ENCODE assay signal across 1 cellular context in genomic region chr1:26864610-26865480, GRCh38.
TF ChIP-seq lines count a peak whose summit lies in the region.

No MANE protein-coding gene starts in this region.

TF ChIP-seq in K562, 482 proteins besides CTCF, POLR2A, EP300 and RAD21 (continued from another document and continues in another):
- TF ChIP-seq, protein P1, sequence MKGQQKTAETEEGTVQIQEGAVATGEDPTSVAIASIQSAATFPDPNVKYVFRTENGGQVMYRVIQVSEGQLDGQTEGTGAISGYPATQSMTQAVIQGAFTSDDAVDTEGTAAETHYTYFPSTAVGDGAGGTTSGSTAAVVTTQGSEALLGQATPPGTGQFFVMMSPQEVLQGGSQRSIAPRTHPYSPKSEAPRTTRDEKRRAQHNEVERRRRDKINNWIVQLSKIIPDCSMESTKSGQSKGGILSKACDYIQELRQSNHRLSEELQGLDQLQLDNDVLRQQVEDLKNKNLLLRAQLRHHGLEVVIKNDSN (CRISPR knock-in tag; IDR thresholded peaks at IDR 0.05): peak; percentile 70
- TF ChIP-seq FOXK2 (conservative IDR thresholded peaks at IDR 0.05 in 1 of 2, IDR thresholded peaks at IDR 0.05 in 1 of 2; ENCODE audit: low read depth in 2 of 2): peak in 1 of 2 experiments; percentile 67; a peak in 2 of 4 replicates
- peak; percentile 92 for TF ChIP-seq SUPT5H (IDR thresholded peaks at IDR 0.05)
- TF ChIP-seq NKRF (IDR thresholded peaks at IDR 0.05; ENCODE audit: borderline replicate concordance): peak; percentile 63; the same call in 1 of the 2 replicates
- TF ChIP-seq HDAC2 (IDR thresholded peaks at IDR 0.05): peak; percentile 11; the same call in 1 of the 2 replicates
- TF ChIP-seq MLLT1 (IDR thresholded peaks at IDR 0.05): peak in 1 of 2 experiments; percentile 64; a peak in 2 of 4 replicates
- TF ChIP-seq FOSL1 (tag; conservative IDR thresholded peaks at IDR 0.05): peak; percentile 86
- TF ChIP-seq CTCFL (IDR thresholded peaks at IDR 0.05; ENCODE audit: borderline replicate concordance, insufficient read depth, low read depth, low read length, poor library complexity, severe bottlenecking): peak; percentile 19
- no peak for TF ChIP-seq ZNF165 (CRISPR knock-in tag; IDR thresholded peaks at IDR 0.05; ENCODE audit: borderline replicate concordance)
- TF ChIP-seq HDAC8 (tag; IDR thresholded peaks at IDR 0.05): no peak
- TF ChIP-seq TCF3 (CRISPR knock-in tag; IDR thresholded peaks at IDR 0.05): 0 out of 2 replicates have a peak, but pooled peaks have one; percentile 7
- TF ChIP-seq, protein P2, sequence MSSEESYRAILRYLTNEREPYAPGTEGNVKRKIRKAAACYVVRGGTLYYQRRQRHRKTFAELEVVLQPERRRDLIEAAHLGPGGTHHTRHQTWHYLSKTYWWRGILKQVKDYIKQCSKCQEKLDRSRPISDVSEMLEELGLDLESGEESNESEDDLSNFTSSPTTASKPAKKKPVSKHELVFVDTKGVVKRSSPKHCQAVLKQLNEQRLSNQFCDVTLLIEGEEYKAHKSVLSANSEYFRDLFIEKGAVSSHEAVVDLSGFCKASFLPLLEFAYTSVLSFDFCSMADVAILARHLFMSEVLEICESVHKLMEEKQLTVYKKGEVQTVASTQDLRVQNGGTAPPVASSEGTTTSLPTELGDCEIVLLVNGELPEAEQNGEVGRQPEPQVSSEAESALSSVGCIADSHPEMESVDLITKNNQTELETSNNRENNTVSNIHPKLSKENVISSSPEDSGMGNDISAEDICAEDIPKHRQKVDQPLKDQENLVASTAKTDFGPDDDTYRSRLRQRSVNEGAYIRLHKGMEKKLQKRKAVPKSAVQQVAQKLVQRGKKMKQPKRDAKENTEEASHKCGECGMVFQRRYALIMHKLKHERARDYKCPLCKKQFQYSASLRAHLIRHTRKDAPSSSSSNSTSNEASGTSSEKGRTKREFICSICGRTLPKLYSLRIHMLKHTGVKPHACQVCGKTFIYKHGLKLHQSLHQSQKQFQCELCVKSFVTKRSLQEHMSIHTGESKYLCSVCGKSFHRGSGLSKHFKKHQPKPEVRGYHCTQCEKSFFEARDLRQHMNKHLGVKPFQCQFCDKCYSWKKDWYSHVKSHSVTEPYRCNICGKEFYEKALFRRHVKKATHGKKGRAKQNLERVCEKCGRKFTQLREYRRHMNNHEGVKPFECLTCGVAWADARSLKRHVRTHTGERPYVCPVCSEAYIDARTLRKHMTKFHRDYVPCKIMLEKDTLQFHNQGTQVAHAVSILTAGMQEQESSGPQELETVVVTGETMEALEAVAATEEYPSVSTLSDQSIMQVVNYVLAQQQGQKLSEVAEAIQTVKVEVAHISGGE (CRISPR knock-in tag; IDR thresholded peaks at IDR 0.05): peak in 1 of 3 experiments; percentile 67; a peak in 2 of 6 replicates
- TF ChIP-seq JUND (IDR thresholded peaks at IDR 0.05; ENCODE audit: borderline replicate concordance, low read depth, low read length): peak; percentile 76
- TF ChIP-seq JUND (tag; IDR thresholded peaks at IDR 0.05; ENCODE audit: borderline replicate concordance, low read depth, low read length): peak; percentile 65; the same call in 1 of the 3 replicates
- TF ChIP-seq MTA3 (IDR thresholded peaks at IDR 0.05; ENCODE audit: borderline replicate concordance): peak; percentile 89; the same call in 1 of the 2 replicates
- peak; percentile 85 for TF ChIP-seq EGR1 (conservative IDR thresholded peaks at IDR 0.05)
- TF ChIP-seq PHB (CRISPR knock-in tag; IDR thresholded peaks at IDR 0.05): 0 out of 2 replicates have a peak, but pooled peaks have one; percentile 19
- peak; percentile 37; the same call in 1 of the 2 replicates for TF ChIP-seq SMARCA4 (IDR thresholded peaks at IDR 0.05)
- TF ChIP-seq NR3C1 (CRISPR knock-in tag; IDR thresholded peaks at IDR 0.05): 0 out of 2 replicates have a peak, but pooled peaks have one; percentile 82
- TF ChIP-seq, protein P3, sequence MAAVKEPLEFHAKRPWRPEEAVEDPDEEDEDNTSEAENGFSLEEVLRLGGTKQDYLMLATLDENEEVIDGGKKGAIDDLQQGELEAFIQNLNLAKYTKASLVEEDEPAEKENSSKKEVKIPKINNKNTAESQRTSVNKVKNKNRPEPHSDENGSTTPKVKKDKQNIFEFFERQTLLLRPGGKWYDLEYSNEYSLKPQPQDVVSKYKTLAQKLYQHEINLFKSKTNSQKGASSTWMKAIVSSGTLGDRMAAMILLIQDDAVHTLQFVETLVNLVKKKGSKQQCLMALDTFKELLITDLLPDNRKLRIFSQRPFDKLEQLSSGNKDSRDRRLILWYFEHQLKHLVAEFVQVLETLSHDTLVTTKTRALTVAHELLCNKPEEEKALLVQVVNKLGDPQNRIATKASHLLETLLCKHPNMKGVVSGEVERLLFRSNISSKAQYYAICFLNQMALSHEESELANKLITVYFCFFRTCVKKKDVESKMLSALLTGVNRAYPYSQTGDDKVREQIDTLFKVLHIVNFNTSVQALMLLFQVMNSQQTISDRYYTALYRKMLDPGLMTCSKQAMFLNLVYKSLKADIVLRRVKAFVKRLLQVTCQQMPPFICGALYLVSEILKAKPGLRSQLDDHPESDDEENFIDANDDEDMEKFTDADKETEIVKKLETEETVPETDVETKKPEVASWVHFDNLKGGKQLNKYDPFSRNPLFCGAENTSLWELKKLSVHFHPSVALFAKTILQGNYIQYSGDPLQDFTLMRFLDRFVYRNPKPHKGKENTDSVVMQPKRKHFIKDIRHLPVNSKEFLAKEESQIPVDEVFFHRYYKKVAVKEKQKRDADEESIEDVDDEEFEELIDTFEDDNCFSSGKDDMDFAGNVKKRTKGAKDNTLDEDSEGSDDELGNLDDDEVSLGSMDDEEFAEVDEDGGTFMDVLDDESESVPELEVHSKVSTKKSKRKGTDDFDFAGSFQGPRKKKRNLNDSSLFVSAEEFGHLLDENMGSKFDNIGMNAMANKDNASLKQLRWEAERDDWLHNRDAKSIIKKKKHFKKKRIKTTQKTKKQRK (IDR thresholded peaks at IDR 0.05; ENCODE audit: borderline replicate concordance, low read depth, low read length): peak; percentile 88
- TF ChIP-seq BHLHE40 (IDR thresholded peaks at IDR 0.05; ENCODE audit: low read length): peak; percentile 7; the same call in 1 of the 2 replicates
- 0 out of 2 replicates have a peak, but pooled peaks have one; percentile 13 for TF ChIP-seq ZNF695 (CRISPR knock-in tag; IDR thresholded peaks at IDR 0.05)
- TF ChIP-seq NEUROD1 (IDR thresholded peaks at IDR 0.05; ENCODE audit: borderline replicate concordance, low read depth, low read length, partially characterized antibody): peak; percentile 93
- TF ChIP-seq NR4A1 (CRISPR knock-in tag; IDR thresholded peaks at IDR 0.05): 0 out of 2 replicates have a peak, but pooled peaks have one; percentile 18
- no peak for TF ChIP-seq NR4A1 (tag; IDR thresholded peaks at IDR 0.05)
- TF ChIP-seq ZEB2 (IDR thresholded peaks at IDR 0.05): no peak
- TF ChIP-seq NFE2 (IDR thresholded peaks at IDR 0.05; ENCODE audit: low read depth): 0 out of 2 replicates have a peak, but pooled peaks have one; percentile 16
- peak; percentile 91; the same call in 1 of the 2 replicates for TF ChIP-seq ZFX (CRISPR knock-in tag; IDR thresholded peaks at IDR 0.05)
- TF ChIP-seq USF2 (CRISPR knock-in tag; IDR thresholded peaks at IDR 0.05): peak; percentile 27; the same call in 1 of the 2 replicates
- peak; percentile 53; the same call in 1 of the 2 replicates for TF ChIP-seq HLTF (IDR thresholded peaks at IDR 0.05)
- TF ChIP-seq, protein P4, sequence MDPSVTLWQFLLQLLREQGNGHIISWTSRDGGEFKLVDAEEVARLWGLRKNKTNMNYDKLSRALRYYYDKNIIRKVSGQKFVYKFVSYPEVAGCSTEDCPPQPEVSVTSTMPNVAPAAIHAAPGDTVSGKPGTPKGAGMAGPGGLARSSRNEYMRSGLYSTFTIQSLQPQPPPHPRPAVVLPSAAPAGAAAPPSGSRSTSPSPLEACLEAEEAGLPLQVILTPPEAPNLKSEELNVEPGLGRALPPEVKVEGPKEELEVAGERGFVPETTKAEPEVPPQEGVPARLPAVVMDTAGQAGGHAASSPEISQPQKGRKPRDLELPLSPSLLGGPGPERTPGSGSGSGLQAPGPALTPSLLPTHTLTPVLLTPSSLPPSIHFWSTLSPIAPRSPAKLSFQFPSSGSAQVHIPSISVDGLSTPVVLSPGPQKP (CRISPR knock-in tag; IDR thresholded peaks at IDR 0.05): no peak
- 0 out of 2 replicates have a peak, but pooled peaks have one; percentile 50 for TF ChIP-seq NCOA1 (IDR thresholded peaks at IDR 0.05; ENCODE audit: low read depth)
- TF ChIP-seq MEIS2 (IDR thresholded peaks at IDR 0.05; ENCODE audit: partially characterized antibody): peak; percentile 81
- TF ChIP-seq PHF21A (IDR thresholded peaks at IDR 0.05; ENCODE audit: borderline replicate concordance, low read depth): peak; percentile 20
- peak; percentile 64; the same call in 1 of the 2 replicates for TF ChIP-seq GABPB1 (CRISPR knock-in tag; IDR thresholded peaks at IDR 0.05)
- peak; percentile 29 for TF ChIP-seq PRDM10 (IDR thresholded peaks at IDR 0.05; ENCODE audit: partially characterized antibody)
- no peak for TF ChIP-seq PHTF2 (CRISPR knock-in tag; IDR thresholded peaks at IDR 0.05)
- TF ChIP-seq CXXC5 (CRISPR knock-in tag; IDR thresholded peaks at IDR 0.05): peak; percentile 99
- peak; percentile 36; the same call in 1 of the 2 replicates for TF ChIP-seq RUNX1 (IDR thresholded peaks at IDR 0.05; ENCODE audit: low read depth)
- peak; percentile 54; the same call in 1 of the 2 replicates for TF ChIP-seq FOXK1 (CRISPR knock-in tag; IDR thresholded peaks at IDR 0.05; ENCODE audit: borderline replicate concordance)
- TF ChIP-seq RNF2 (IDR thresholded peaks at IDR 0.05): 0 out of 2 replicates have a peak, but pooled peaks have one; percentile 54
- TF ChIP-seq ZBED1 (IDR thresholded peaks at IDR 0.05): no peak; the same call in 1 of the 2 replicates
- TF ChIP-seq ELF4 (CRISPR knock-in tag; IDR thresholded peaks at IDR 0.05): 0 out of 2 replicates have a peak, but pooled peaks have one; percentile 51
